ENCODE assay signal across 1 cellular context in genomic region chr9:91192785-91193657, GRCh38.
TF ChIP-seq lines count a peak whose summit lies in the region.

No MANE protein-coding gene starts in this region.

TF ChIP-seq in A549, 52 proteins besides CTCF, POLR2A, EP300 and RAD21 (continued from another document):
- TF ChIP-seq PBX3 (IDR thresholded peaks at IDR 0.05) (0 out of 2 replicates have a peak, but pooled peaks have one; percentile 47), SMC3 (IDR thresholded peaks at IDR 0.05) (peak; percentile 49; the same call in 2 of the 3 replicates), PHF8 (IDR thresholded peaks at IDR 0.05; ENCODE audit: borderline replicate concordance, low read depth) (peak; percentile 28; the same call in 1 of the 2 replicates), GATA3 (IDR thresholded peaks at IDR 0.05; ENCODE audit: borderline replicate concordance) (peak; percentile 84), KDM1A (IDR thresholded peaks at IDR 0.05; ENCODE audit: low read depth) (no peak), JUN (IDR thresholded peaks at IDR 0.05) (peak; percentile 52 to 86; a peak in 4 of 5 replicates)
